20 cellular contexts compared by ENCODE assay signal in genomic region chr15:85941186-85941855, GRCh38.
DNase-seq lines count a peak whose midpoint lies in the region; ATAC-seq and TF ChIP-seq lines count a peak whose summit lies in the region.
"Had no signal": no experiment of that assay in that cellular context is flagged by ENCODE, and none has a peak within 500 bp of the region (broad histone marks: within the 10 kb centered on the region; RNA-seq: fewer than 3 reads in every experiment).

No MANE protein-coding gene starts in this region.

- no peak for TF ChIP-seq CTCF in VCaP (conservative IDR thresholded peaks at IDR 0.05)
- no peak for TF ChIP-seq CTCF in foreskin keratinocyte (conservative IDR thresholded peaks at IDR 0.05)
- no peak for TF ChIP-seq CTCF in PC-3 (conservative IDR thresholded peaks at IDR 0.05; ENCODE audit: low read depth, low read length)

- CTCF ChIA-PET in PC-3 (lab: Charles Lee) = no interaction called here

- H3K4me1 ChIP-seq in foreskin keratinocyte (no peaks in the 10 kb centered on the region), PC-3 (ENCODE audit: insufficient read depth, low read length) (no peaks in the 10 kb centered on the region)

- H4K20me1 ChIP-seq in PC-3 (ENCODE audit: low read length) = no peaks in the 10 kb centered on the region

- H3K9me2 ChIP-seq in PC-3 (replicated peaks; ENCODE audit: low read length) = no peaks in the 10 kb centered on the region

- POLR2A ChIA-PET in PC-3 (lab: Charles Lee; ENCODE audit: unreplicated experiment) = no interaction called here

- no peaks in the 10 kb centered on the region for H3F3A ChIP-seq in PC-3 (ENCODE audit: low read length, unreplicated experiment)

- no peaks in the 10 kb centered on the region for H3K4me1 Mint-ChIP-seq in immature natural killer cell

- H3K4me3 ChIP-seq in skeletal muscle cell (ENCODE audit: low read depth, low read length) = no peak overlapping the region
- no peak overlapping the region for H3K4me3 ChIP-seq in PC-3 (ENCODE audit: low read length)

- BruUV-seq in PC-3 (replicated peaks; lab: Mats Ljungman, UMichigan) = no TSS peak

- H3K27me3 ChIP-seq in foreskin keratinocyte (no peaks in the 10 kb centered on the region), PC-3 (ENCODE audit: low read length) (peaks cover 17% of the 10 kb centered on the region)

- ATAC-seq in foreskin keratinocyte (peak; percentile 39), PC-3 (no peak), GM21717 (IDR thresholded peaks at IDR 0.05; ENCODE audit: unreplicated experiment) (no peak), GM21423 (IDR thresholded peaks at IDR 0.05; ENCODE audit: unreplicated experiment) (no peak)
- ATAC-seq: activated naive CD4-positive, alpha-beta T cell treated with anti-CD3 and anti-CD28 coated beads, Interleukin-2, amount 50 U/mL, for 72 hours; stimulated activated naive CD8-positive, alpha-beta T cell treated with anti-CD3 and anti-CD28 coated beads, Interleukin-15, Interleukin-2, amounts not matched to agents 100 U/mL and 50 U/mL, for 24 hours had no signal

- no peaks in the 10 kb centered on the region for H3K36me3 Mint-ChIP-seq in immature natural killer cell
- H3K36me3 Mint-ChIP-seq: activated naive CD4-positive, alpha-beta T cell treated with anti-CD3 and anti-CD28 coated beads, Interleukin-2, amount 50 U/mL, for 72 hours had no signal

- H3K27me3 Mint-ChIP-seq in immature natural killer cell (ENCODE audit: low read depth in 3 of 3) = peaks cover 0 to 13% (median 1%) of the 10 kb centered on the region in 3 donors

- no peaks in the 10 kb centered on the region for H3K9me3 ChIP-seq in PC-3 (ENCODE audit: low read length)

- no peak overlapping the region for H3K4me3 Mint-ChIP-seq in immature natural killer cell

- DNase-seq in HT-29 (ENCODE audit: low spot score) = peak; percentile 1
- peak; percentile 34 to 60 for DNase-seq in foreskin keratinocyte
- peak; percentile 5 for DNase-seq in skeletal muscle cell (ENCODE audit: low read depth)
- DNase-seq in PC-3 = no peak
- DNase-seq in immature natural killer cell = no peak
- DNase-seq: activated CD4-positive, alpha-beta T cell treated with anti-CD3 and anti-CD28 coated beads for 1 hour; central memory CD4-positive, alpha-beta T cell; GDM1; glutamatergic neuron; HCEC 1CT; IMR-90; NCI-H1048; nucleus accumbens; stimulated activated CD4-positive, alpha-beta T cell treated with anti-CD3 and anti-CD28 coated beads, Interleukin-12 subunit alpha, Interleukin-12 subunit beta, amount 100 ng/mL, for 4 hours; stimulated activated naive CD8-positive, alpha-beta T cell treated with anti-CD3 and anti-CD28 coated beads, Interleukin-15, Interleukin-2, amounts not matched to agents 100 U/mL and 50 U/mL, for 24 hours; T-helper 2 cell had no signal

- no peaks in the 10 kb centered on the region for H3K36me3 ChIP-seq in PC-3 (ENCODE audit: low read depth, low read length)

- peak overlapping the region; percentile 40 for H3K27ac ChIP-seq in VCaP
- no peak overlapping the region for H3K27ac ChIP-seq in foreskin keratinocyte
- no peak overlapping the region for H3K27ac ChIP-seq in PC-3 (ENCODE audit: low read length)

- no peak overlapping the region for H3K9ac ChIP-seq in PC-3 (ENCODE audit: low read length)

- intact Hi-C loops in PC-3 (cut with micrococcal nuclease) = no loop called here

- H3K9me3 Mint-ChIP-seq in immature natural killer cell = no peaks in the 10 kb centered on the region
- H3K9me3 Mint-ChIP-seq: activated naive CD4-positive, alpha-beta T cell treated with anti-CD3 and anti-CD28 coated beads, Interleukin-2, amount 50 U/mL, for 72 hours had no signal

- H3K79me2 ChIP-seq in PC-3 (ENCODE audit: low read length) = no peaks in the 10 kb centered on the region

- H3K4me2 ChIP-seq in PC-3 (ENCODE audit: low read length) = no peak overlapping the region

- H2AFZ ChIP-seq in PC-3 (ENCODE audit: low read length) = no peak overlapping the region

- H3K27ac Mint-ChIP-seq in immature natural killer cell = no peak overlapping the region
- H3K27ac Mint-ChIP-seq: activated naive CD4-positive, alpha-beta T cell treated with anti-CD3 and anti-CD28 coated beads, Interleukin-2, amount 50 U/mL, for 72 hours had no signal

Comparison
In these comparisons a context has a peak if more than half of its experiments do, and no peak if none do; other contexts are left out.
1. DNase-seq: peak in HT-29 (single experiment), foreskin keratinocyte (2 of 2) and skeletal muscle cell (single experiment); none in PC-3 (single experiment) and immature natural killer cell (0 of 3).